Comparison of ENCODE assay signal across 24 cellular contexts in genomic region chr10:88156341-88156740, GRCh38.
A peak's percentile ranks its signal among the peaks of the same experiment; 100 is the strongest.
DNase-seq lines count a peak whose midpoint lies in the region; FAIRE-seq and TF ChIP-seq lines count a peak whose summit lies in the region.
"Had no signal": no experiment of that assay in that cellular context is flagged by ENCODE, and none has a peak within 500 bp of the region (broad histone marks: within the 10 kb centered on the region; RNA-seq: fewer than 3 reads in every experiment).

No MANE protein-coding gene starts in this region.

- H3K27me3 Mint-ChIP-seq in astrocyte (ENCODE audit: low read depth, unreplicated experiment): no peaks in the 10 kb centered on the region
- H3K27me3 Mint-ChIP-seq: stimulated activated naive CD8-positive, alpha-beta T cell treated with anti-CD3 and anti-CD28 coated beads, Interleukin-15, Interleukin-2, amounts not matched to agents 100 ng/mL and 50 ng/mL, for 24 hours had no signal

- peak; percentile 73 for FAIRE-seq in astrocyte (lab: Jason Lieb, UNC)
- FAIRE-seq: islet of Langerhans had no signal

- H3K27me3 ChIP-seq in astrocyte (ENCODE audit: insufficient read depth, low read length): no peaks in the 10 kb centered on the region
- H3K27me3 ChIP-seq in BE2C: no peaks in the 10 kb centered on the region
- H3K27me3 ChIP-seq: colonic mucosa had no signal

- peak overlapping the region; percentile 2 for H2AFZ ChIP-seq in astrocyte (ENCODE audit: low read depth, low read length)

- H4K20me1 ChIP-seq in astrocyte (ENCODE audit: insufficient read depth, low read length): no peaks in the 10 kb centered on the region

- H3K9me3 ChIP-seq in astrocyte (ENCODE audit: insufficient read depth, low read depth, low read length) (no peaks in the 10 kb centered on the region), BE2C (no peaks in the 10 kb centered on the region)
- H3K9me3 ChIP-seq: colonic mucosa, prostate gland had no signal

- H3K9me3 Mint-ChIP-seq in astrocyte (ENCODE audit: unreplicated experiment): no peaks in the 10 kb centered on the region
- H3K9me3 Mint-ChIP-seq: nephron had no signal

- peak overlapping the region; percentile 65 for H3K27ac ChIP-seq in astrocyte (ENCODE audit: low read depth, low read length)
- H3K27ac ChIP-seq: colonic mucosa, prostate gland, VCaP had no signal

- DNase-seq in ACHN (peak; percentile 20), HFF-Myc (ENCODE audit: extremely low read depth, low read depth) (peak; percentile 90), astrocyte (ENCODE audit: low read depth) (peak; percentile 86), kidney tubule cell (ENCODE audit: low spot score) (peak; percentile 83), GM10266 (ENCODE audit: extremely low spot score) (no peak), NCI-H2107 treated with DMSO at 0.1 percent for 48 hours (lab: John Stamatoyannopoulos, UW; ENCODE audit: unreplicated experiment) (no peak), BE2C (no peak), GDM1 (lab: John Stamatoyannopoulos, UW) (no peak)
- DNase-seq: activated CD8-positive, alpha-beta T cell treated with anti-CD3 and anti-CD28 coated beads, Interleukin-2, amount 10 ng/mL, durations not matched to agents 7 days and 5 days; anterior cingulate cortex; Calu3; colonic mucosa; GF-D8; glutamatergic neuron; mesendoderm; NCI-H2029 treated with DMSO at 0.1 percent for 48 hours; NCI-H524; PC-3; stimulated activated CD4-positive, alpha-beta T cell treated with anti-CD3 and anti-CD28 coated beads, Interleukin-15, amount 100 ng/mL, for 24 hours had no signal

- H3K9ac ChIP-seq in astrocyte (ENCODE audit: low read length): no peak overlapping the region

- H3K36me3 Mint-ChIP-seq in astrocyte (ENCODE audit: low read depth, unreplicated experiment): no peaks in the 10 kb centered on the region

- H3K27ac Mint-ChIP-seq in astrocyte (ENCODE audit: unreplicated experiment): no peak overlapping the region
- H3K27ac Mint-ChIP-seq: activated CD8-positive, alpha-beta T cell treated with anti-CD3 and anti-CD28 coated beads, Interleukin-2, amount 10 ng/mL, durations not matched to agents 7 days and 5 days; nephron; stimulated activated naive CD8-positive, alpha-beta T cell treated with anti-CD3 and anti-CD28 coated beads, Interleukin-15, Interleukin-2, amounts not matched to agents 100 ng/mL and 50 ng/mL, for 24 hours had no signal

- peaks cover 44% of the 10 kb centered on the region for H3K4me1 Mint-ChIP-seq in astrocyte (ENCODE audit: low read depth, unreplicated experiment)

- no peaks in the 10 kb centered on the region for H3K79me2 ChIP-seq in astrocyte (ENCODE audit: insufficient read depth, low read length)

- H3K4me3 ChIP-seq in HFF-Myc (replicated peaks; ENCODE audit: low read depth, low read length) (no peak overlapping the region), astrocyte (ENCODE audit: insufficient read depth, low read depth, low read length) (no peak overlapping the region), BE2C (ENCODE audit: low read depth, low read length) (no peak overlapping the region)
- H3K4me3 ChIP-seq: colonic mucosa, prostate gland had no signal

- no peak overlapping the region for H3K4me3 Mint-ChIP-seq in astrocyte (ENCODE audit: unreplicated experiment)
- H3K4me3 Mint-ChIP-seq: activated CD8-positive, alpha-beta T cell treated with anti-CD3 and anti-CD28 coated beads, Interleukin-2, amount 10 ng/mL, durations not matched to agents 7 days and 5 days; nephron; stimulated activated naive CD8-positive, alpha-beta T cell treated with anti-CD3 and anti-CD28 coated beads, Interleukin-15, Interleukin-2, amounts not matched to agents 100 ng/mL and 50 ng/mL, for 24 hours had no signal

- H3K36me3 ChIP-seq in astrocyte (ENCODE audit: insufficient read depth, low read length) (no peaks in the 10 kb centered on the region), BE2C (no peaks in the 10 kb centered on the region)
- H3K36me3 ChIP-seq: colonic mucosa, prostate gland had no signal

- in situ Hi-C loops in ACHN (cut with HindIII; ENCODE audit: low pct_ligation_motif_present, low pct_unique_long_range_greater_than_20kb, low sequenced_read_pairs): no loop called here

- peaks cover 45% of the 10 kb centered on the region for H3K4me1 ChIP-seq in astrocyte (ENCODE audit: insufficient read depth, low read length)
- peaks cover 23% of the 10 kb centered on the region for H3K4me1 ChIP-seq in BE2C
- H3K4me1 ChIP-seq: prostate gland had no signal

- peak overlapping the region; percentile 37 for H3K4me2 ChIP-seq in astrocyte (ENCODE audit: low read length)

- TF ChIP-seq CTCF in HFF-Myc (IDR thresholded peaks at IDR 0.05; ENCODE audit: low read depth, low read length, missing control alignments) (no peak), astrocyte (IDR thresholded peaks at IDR 0.05; ENCODE audit: insufficient read depth, low read depth, low read length) (no peak), GM10266 (IDR thresholded peaks at IDR 0.05; ENCODE audit: control insufficient read depth, insufficient read depth, low read depth, missing control alignments) (no peak), BE2C (IDR thresholded peaks at IDR 0.05; ENCODE audit: low read depth, low read length) (no peak)

Comparison
In these comparisons a context has a peak if more than half of its experiments do, and no peak if none do; other contexts are left out.
1. DNase-seq: peak in ACHN (single experiment), HFF-Myc (single experiment), astrocyte (single experiment) and kidney tubule cell (single experiment); none in GM10266 (single experiment), NCI-H2107 treated with DMSO at 0.1 percent for 48 hours (single experiment), BE2C (single experiment) and GDM1 (single experiment).